In the genomic region with DNA sequence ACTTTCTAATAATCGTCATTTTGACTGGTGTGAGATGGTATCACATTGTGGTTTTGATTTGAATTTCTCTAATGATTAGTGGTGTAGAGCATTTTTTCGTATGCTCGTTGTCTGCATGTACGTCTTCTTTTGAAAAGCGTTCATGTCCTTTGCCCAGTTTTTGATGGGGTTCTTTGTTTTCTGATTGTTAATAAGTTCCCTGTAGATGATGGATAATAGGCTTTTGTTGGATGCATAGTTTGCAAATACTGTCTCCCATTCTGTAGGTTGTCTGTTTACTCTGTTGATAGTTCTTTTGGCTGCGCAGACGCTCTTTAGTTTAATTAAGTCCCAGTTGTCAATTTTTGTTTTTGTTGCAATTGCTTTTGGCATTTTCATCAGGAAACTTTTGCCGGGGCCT, we compare ENCODE assay signal across 32 cellular contexts.
"Had no signal": no experiment of that assay in that cellular context is flagged by ENCODE, and none has a peak within 500 bp of the region (broad histone marks: within the 10 kb centered on the region; RNA-seq: fewer than 3 reads in every experiment).

No MANE protein-coding gene starts in this region.

- DNase-seq: activated CD4-positive, alpha-beta memory T cell treated with anti-CD3 and anti-CD28 coated beads for 36 hours; activated CD4-positive, alpha-beta T cell treated with anti-CD3 and anti-CD28 coated beads, Interleukin-2, amount 10 ng/mL, durations not matched to agents 24 days and 14 days; activated CD4-positive, CD25-positive, alpha-beta regulatory T cell treated with anti-CD3 and anti-CD28 coated beads, Interleukin-2, amount 50 U/mL, for 72 hours; activated CD8-positive, alpha-beta memory T cell treated with anti-CD3 and anti-CD28 coated beads, Interleukin-2, amount 50 U/mL, for 4 hours; activated effector memory CD4-positive, alpha-beta T cell treated with anti-CD3 and anti-CD28 coated beads, Interleukin-2, amount 50 U/mL, for 16 hours; activated naive CD4-positive, alpha-beta T cell treated with anti-CD3 and anti-CD28 coated beads for 36 hours; activated naive CD8-positive, alpha-beta T cell treated with anti-CD3 and anti-CD28 coated beads for 36 hours; activated T-cell treated with anti-CD3 and anti-CD28 coated beads, Interleukin-2, amount 50 U/mL, for 1 hour; adrenal gland; aorta; body of pancreas; dermis blood vessel endothelial cell; effector CD4-positive, alpha-beta T cell; foreskin keratinocyte; glutamatergic neuron; left cardiac atrium; left ventricle myocardium superior; naive B cell; nephron progenitor cell; ovary; psoas muscle; stimulated activated CD4-positive, alpha-beta T cell treated with anti-CD3 and anti-CD28 coated beads, Interleukin-15, amount 100 ng/mL, for 24 hours; stimulated activated CD4-positive, alpha-beta T cell treated with anti-CD3 and anti-CD28 coated beads, Interleukin-2, amount 100 ng/mL, for 24 hours; stimulated activated naive CD4-positive, alpha-beta T cell; T-helper 2 cell; uterus had no signal

- H3K4me1 ChIP-seq: adrenal gland, body of pancreas, esophagus muscularis mucosa, foreskin keratinocyte, psoas muscle, right atrium auricular region, uterus had no signal

- FAIRE-seq: colon, keratinocyte had no signal

- H3K27ac ChIP-seq: adrenal gland, body of pancreas, esophagus muscularis mucosa, foreskin keratinocyte, neutrophil, ovary, psoas muscle, right atrium auricular region, thoracic aorta, uterus had no signal

- H3K9me3 ChIP-seq: adrenal gland, neutrophil, ovary, psoas muscle, right atrium auricular region, thoracic aorta, uterus had no signal

- H3K27me3 ChIP-seq: adrenal gland, body of pancreas, foreskin keratinocyte, ovary, right atrium auricular region, uterus had no signal

- H3K4me3 ChIP-seq: adrenal gland, body of pancreas, esophagus muscularis mucosa, ovary, psoas muscle, right atrium auricular region, thoracic aorta, uterus had no signal

- ATAC-seq: body of pancreas, foreskin keratinocyte, left cardiac atrium, left ventricle myocardium superior, psoas muscle had no signal

- H3K36me3 ChIP-seq: adrenal gland, esophagus muscularis mucosa, neutrophil, ovary, right atrium auricular region, thoracic aorta, uterus had no signal
